ENCODE assay signal across 22 cellular contexts in genomic region chr10:107072786-107073185, GRCh38.
DNase-seq lines count a peak whose midpoint lies in the region; ATAC-seq and TF ChIP-seq lines count a peak whose summit lies in the region.
"Had no signal": no experiment of that assay in that cellular context is flagged by ENCODE, and none has a peak within 500 bp of the region (broad histone marks: within the 10 kb centered on the region; RNA-seq: fewer than 3 reads in every experiment).

No MANE protein-coding gene starts in this region.

- H3K36me3 Mint-ChIP-seq in activated CD4-positive, alpha-beta memory T cell treated with anti-CD3 and anti-CD28 coated beads, Interleukin-2, amount 10 ng/mL, durations not matched to agents 7 days and 5 days (ENCODE audit: low read depth): no peaks in the 10 kb centered on the region
- H3K36me3 Mint-ChIP-seq in activated naive CD4-positive, alpha-beta T cell treated with anti-CD3 and anti-CD28 coated beads, Interleukin-2, amount 10 ng/mL, durations not matched to agents 7 days and 5 days: no peaks in the 10 kb centered on the region
- H3K36me3 Mint-ChIP-seq: CD8-positive, alpha-beta memory T cell had no signal

- H3K27ac Mint-ChIP-seq in activated CD4-positive, alpha-beta memory T cell treated with anti-CD3 and anti-CD28 coated beads, Interleukin-2, amount 10 ng/mL, durations not matched to agents 7 days and 5 days: no peak overlapping the region
- no peak overlapping the region for H3K27ac Mint-ChIP-seq in activated naive CD4-positive, alpha-beta T cell treated with anti-CD3 and anti-CD28 coated beads, Interleukin-2, amount 10 ng/mL, durations not matched to agents 7 days and 5 days
- H3K27ac Mint-ChIP-seq: CD8-positive, alpha-beta memory T cell had no signal

- no peak for TF ChIP-seq CTCF in cardiac muscle cell (IDR thresholded peaks at IDR 0.05; ENCODE audit: low read depth, low read length)

- no peak overlapping the region for H3K4me3 ChIP-seq in cardiac muscle cell
- H3K4me3 ChIP-seq: HAP-1, K562, MG63 had no signal

- no peaks in the 10 kb centered on the region for H3K27me3 Mint-ChIP-seq in activated CD4-positive, alpha-beta memory T cell treated with anti-CD3 and anti-CD28 coated beads, Interleukin-2, amount 10 ng/mL, durations not matched to agents 7 days and 5 days
- no peaks in the 10 kb centered on the region for H3K27me3 Mint-ChIP-seq in activated naive CD4-positive, alpha-beta T cell treated with anti-CD3 and anti-CD28 coated beads, Interleukin-2, amount 10 ng/mL, durations not matched to agents 7 days and 5 days
- H3K27me3 Mint-ChIP-seq: CD8-positive, alpha-beta memory T cell had no signal

- no peaks in the 10 kb centered on the region for H3K36me3 ChIP-seq in cardiac muscle cell
- H3K36me3 ChIP-seq: HAP-1, MG63 had no signal

- no peaks in the 10 kb centered on the region for H3K4me1 Mint-ChIP-seq in activated CD4-positive, alpha-beta memory T cell treated with anti-CD3 and anti-CD28 coated beads, Interleukin-2, amount 10 ng/mL, durations not matched to agents 7 days and 5 days
- H3K4me1 Mint-ChIP-seq in activated naive CD4-positive, alpha-beta T cell treated with anti-CD3 and anti-CD28 coated beads, Interleukin-2, amount 10 ng/mL, durations not matched to agents 7 days and 5 days: no peaks in the 10 kb centered on the region
- H3K4me1 Mint-ChIP-seq: CD8-positive, alpha-beta memory T cell had no signal

- peaks cover 2% of the 10 kb centered on the region for H3K9me3 Mint-ChIP-seq in activated CD4-positive, alpha-beta memory T cell treated with anti-CD3 and anti-CD28 coated beads, Interleukin-2, amount 10 ng/mL, durations not matched to agents 7 days and 5 days
- H3K9me3 Mint-ChIP-seq in activated naive CD4-positive, alpha-beta T cell treated with anti-CD3 and anti-CD28 coated beads, Interleukin-2, amount 10 ng/mL, durations not matched to agents 7 days and 5 days: peaks cover 2% of the 10 kb centered on the region

- H3K27me3 ChIP-seq in cardiac muscle cell: no peaks in the 10 kb centered on the region
- H3K27me3 ChIP-seq: MG63 had no signal

- H3K9me3 ChIP-seq in cardiac muscle cell (ENCODE audit: low read depth): no peaks in the 10 kb centered on the region
- H3K9me3 ChIP-seq: HAP-1, MG63 had no signal

- intact Hi-C loops in Right ventricle myocardium superior (cut with DNase I): no loop called here

- CTCF ChIA-PET in activated CD4-positive, alpha-beta memory T cell treated with anti-CD3 and anti-CD28 coated beads, Interleukin-2, amount 10 ng/mL, durations not matched to agents 7 days and 5 days (lab: Charles Lee): no interaction called here
- CTCF ChIA-PET in activated naive CD4-positive, alpha-beta T cell treated with anti-CD3 and anti-CD28 coated beads, Interleukin-2, amount 10 ng/mL, durations not matched to agents 7 days and 5 days (lab: Charles Lee): no interaction called here

- H3K4me1 ChIP-seq in cardiac muscle cell (ENCODE audit: low read depth): peaks cover 25% of the 10 kb centered on the region
- H3K4me1 ChIP-seq: HAP-1 had no signal

- POLR2A ChIA-PET in activated CD4-positive, alpha-beta memory T cell treated with anti-CD3 and anti-CD28 coated beads, Interleukin-2, amount 10 ng/mL, durations not matched to agents 7 days and 5 days (lab: Charles Lee): no interaction called here

- ATAC-seq in Right ventricle myocardium superior (ENCODE audit: poor library complexity) (no peak), HG03045 (IDR thresholded peaks at IDR 0.05; ENCODE audit: unreplicated experiment) (no peak)
- ATAC-seq: HepG2, PC-3 had no signal

- H3K27ac ChIP-seq in cardiac muscle cell: peak overlapping the region; percentile 58
- H3K27ac ChIP-seq: 22Rv1, HL-60 had no signal

- no peak overlapping the region for H3K4me3 Mint-ChIP-seq in activated CD4-positive, alpha-beta memory T cell treated with anti-CD3 and anti-CD28 coated beads, Interleukin-2, amount 10 ng/mL, durations not matched to agents 7 days and 5 days
- no peak overlapping the region for H3K4me3 Mint-ChIP-seq in activated naive CD4-positive, alpha-beta T cell treated with anti-CD3 and anti-CD28 coated beads, Interleukin-2, amount 10 ng/mL, durations not matched to agents 7 days and 5 days
- H3K4me3 Mint-ChIP-seq: CD8-positive, alpha-beta memory T cell had no signal

- peak in 1 of 2 donors; percentile 65 for DNase-seq in cardiac muscle cell (ENCODE audit: low read depth in 1 of 2, low spot score in 1 of 2)
- no peak for DNase-seq in Right ventricle myocardium superior
- peak; percentile 42 for DNase-seq in globus pallidus (ENCODE audit: low spot score)
- DNase-seq in pons (ENCODE audit: low spot score): peak; percentile 32
- no peak for DNase-seq in activated CD4-positive, alpha-beta memory T cell treated with anti-CD3 and anti-CD28 coated beads, Interleukin-2, amount 10 ng/mL, durations not matched to agents 7 days and 5 days
- DNase-seq in NCI-H2171 (lab: John Stamatoyannopoulos, UW): no peak
- no peak for DNase-seq in activated naive CD4-positive, alpha-beta T cell treated with anti-CD3 and anti-CD28 coated beads, Interleukin-2, amount 10 ng/mL, durations not matched to agents 7 days and 5 days
- DNase-seq: ACHN; CD8-positive, alpha-beta memory T cell; MG63; NCI-H1417; NCI-H1694 treated with DMSO at 0.1 percent for 48 hours; NCI-H446 treated with DMSO at 0.1 percent for 48 hours; NCI-H526 treated with DMSO at 0.1 percent for 48 hours; PC-3; SW 1271 had no signal

Comparison
In these comparisons a context has a peak if more than half of its experiments do, and no peak if none do; other contexts are left out.
1. DNase-seq: peak in globus pallidus (single experiment) and pons (single experiment); none in Right ventricle myocardium superior (single experiment), activated CD4-positive, alpha-beta memory T cell treated with anti-CD3 and anti-CD28 coated beads, Interleukin-2, amount 10 ng/mL, durations not matched to agents 7 days and 5 days (single experiment), NCI-H2171 (single experiment) and activated naive CD4-positive, alpha-beta T cell treated with anti-CD3 and anti-CD28 coated beads, Interleukin-2, amount 10 ng/mL, durations not matched to agents 7 days and 5 days (single experiment).